Comparison of ENCODE assay signal across 8 cellular contexts in the genomic region with DNA sequence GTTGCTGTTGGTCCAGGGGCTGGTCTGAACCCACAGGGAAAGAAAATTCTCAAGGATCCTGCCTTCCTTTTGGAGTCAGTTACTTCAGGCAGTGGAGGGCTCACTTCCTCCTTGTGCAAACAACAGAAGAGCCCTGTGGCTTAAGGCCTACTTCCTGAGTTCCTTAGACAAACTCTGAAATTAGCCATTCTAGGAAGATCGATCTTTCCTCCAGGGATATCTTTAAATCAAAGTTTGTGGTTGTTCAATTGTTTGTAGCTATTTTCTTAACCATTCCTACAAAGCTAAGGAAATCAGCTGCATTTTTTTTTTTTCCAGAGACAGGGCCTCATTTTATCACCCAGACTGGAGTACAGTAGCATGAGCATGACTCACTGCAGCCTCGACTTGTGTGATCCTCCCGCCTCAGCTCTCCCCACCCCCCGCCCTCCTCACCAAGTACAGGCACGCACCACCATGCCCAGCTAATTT.
DNase-seq lines count a peak whose midpoint lies in the region; ATAC-seq and TF ChIP-seq lines count a peak whose summit lies in the region.

No MANE protein-coding gene starts in this region.

- H2AFZ ChIP-seq in Loucy (ENCODE audit: low read length), result peak overlapping the region; percentile 58

- no peaks in the 10 kb centered on the region for H3K36me3 Mint-ChIP-seq in CD4-positive, CD25-positive, alpha-beta regulatory T cell
- H3K36me3 Mint-ChIP-seq in activated naive CD8-positive, alpha-beta T cell, result no peaks in the 10 kb centered on the region
- H3K36me3 Mint-ChIP-seq in immature natural killer cell, result no peaks in the 10 kb centered on the region
- no peaks in the 10 kb centered on the region for H3K36me3 Mint-ChIP-seq in stimulated activated naive CD8-positive, alpha-beta T cell treated with anti-CD3 and anti-CD28 coated beads, Interleukin-15, Interleukin-2, amounts not matched to agents 100 ng/mL and 50 ng/mL, for 24 hours (ENCODE audit: low read depth)

- no peaks in the 10 kb centered on the region for H3K79me2 ChIP-seq in Loucy (ENCODE audit: insufficient read depth, low read length)

- no peaks in the 10 kb centered on the region for H3K27me3 Mint-ChIP-seq in CD4-positive, CD25-positive, alpha-beta regulatory T cell
- no peaks in the 10 kb centered on the region for H3K27me3 Mint-ChIP-seq in activated naive CD8-positive, alpha-beta T cell
- peaks cover 0 to 2% (median 0%) of the 10 kb centered on the region in 3 donors for H3K27me3 Mint-ChIP-seq in immature natural killer cell (ENCODE audit: low read depth in 3 of 3)
- H3K27me3 Mint-ChIP-seq in stimulated activated naive CD8-positive, alpha-beta T cell treated with anti-CD3 and anti-CD28 coated beads, Interleukin-15, Interleukin-2, amounts not matched to agents 100 ng/mL and 50 ng/mL, for 24 hours, result no peaks in the 10 kb centered on the region

- no peaks in the 10 kb centered on the region for H3K4me1 ChIP-seq in CD4-positive, CD25-positive, alpha-beta regulatory T cell (ENCODE audit: control insufficient read depth, insufficient read depth, low read length, poor library complexity, severe bottlenecking)
- peaks cover 26% of the 10 kb centered on the region for H3K4me1 ChIP-seq in Loucy (ENCODE audit: insufficient read depth, low read length, poor library complexity, severe bottlenecking)

- H3K9me3 Mint-ChIP-seq in CD4-positive, CD25-positive, alpha-beta regulatory T cell, result peaks cover 0 to 2% (median 0%) of the 10 kb centered on the region in 7 donors
- no peaks in the 10 kb centered on the region for H3K9me3 Mint-ChIP-seq in activated naive CD8-positive, alpha-beta T cell (ENCODE audit: low read depth)
- no peaks in the 10 kb centered on the region for H3K9me3 Mint-ChIP-seq in immature natural killer cell
- no peaks in the 10 kb centered on the region for H3K9me3 Mint-ChIP-seq in stimulated activated naive CD8-positive, alpha-beta T cell treated with anti-CD3 and anti-CD28 coated beads, Interleukin-15, Interleukin-2, amounts not matched to agents 100 ng/mL and 50 ng/mL, for 24 hours

- H3F3A ChIP-seq in Loucy (ENCODE audit: low read depth), result no peaks in the 10 kb centered on the region

- peak overlapping the region; percentile 1 for H3K4me2 ChIP-seq in Loucy (ENCODE audit: low read depth, low read length, poor library complexity, severe bottlenecking)

- H3K4me3 ChIP-seq in CD4-positive, CD25-positive, alpha-beta regulatory T cell (ENCODE audit: low read depth, low read length), result no peak overlapping the region
- H3K4me3 ChIP-seq in Loucy (ENCODE audit: low read length, poor library complexity, severe bottlenecking), result no peak overlapping the region

- H3K27me3 ChIP-seq in CD4-positive, CD25-positive, alpha-beta regulatory T cell (ENCODE audit: control insufficient read depth, insufficient read depth, low read length), result peaks cover 8% of the 10 kb centered on the region
- no peaks in the 10 kb centered on the region for H3K27me3 ChIP-seq in Loucy (ENCODE audit: insufficient read depth, low read length, poor library complexity, severe bottlenecking)

- DNase-seq in CD4-positive, CD25-positive, alpha-beta regulatory T cell, result peak in 1 of 3 donors; percentile 33
- DNase-seq in immature natural killer cell (no peak), ecto neural progenitor cell (ENCODE audit: low spot score) (no peak)

- no peaks in the 10 kb centered on the region for H3K9me3 ChIP-seq in CD4-positive, CD25-positive, alpha-beta regulatory T cell (ENCODE audit: control insufficient read depth in 2 of 2, low read length in 2 of 2)
- no peaks in the 10 kb centered on the region for H3K9me3 ChIP-seq in Loucy (ENCODE audit: insufficient read depth, low read depth, low read length)

- no peak overlapping the region for H3K27ac ChIP-seq in CD4-positive, CD25-positive, alpha-beta regulatory T cell (ENCODE audit: insufficient read depth, low read length, poor library complexity, severe bottlenecking)

- no peaks in the 10 kb centered on the region for H4K20me1 ChIP-seq in Loucy (ENCODE audit: insufficient read depth, low read length, poor library complexity, severe bottlenecking)

- no peak for ATAC-seq in CD4-positive, CD25-positive, alpha-beta regulatory T cell (ENCODE audit: low read depth in 2 of 2)
- ATAC-seq in GM18868 (IDR thresholded peaks at IDR 0.05; ENCODE audit: unreplicated experiment) (no peak), HG03469 (IDR thresholded peaks at IDR 0.05; ENCODE audit: unreplicated experiment) (no peak)

- H3K9me2 ChIP-seq in Loucy (replicated peaks; ENCODE audit: low read depth, low read length), result no peaks in the 10 kb centered on the region

- H3K36me3 ChIP-seq in CD4-positive, CD25-positive, alpha-beta regulatory T cell (ENCODE audit: control insufficient read depth, insufficient read depth, low read length), result no peaks in the 10 kb centered on the region
- H3K36me3 ChIP-seq in Loucy (ENCODE audit: insufficient read depth, low read length), result no peaks in the 10 kb centered on the region

- H3K4me3 Mint-ChIP-seq in CD4-positive, CD25-positive, alpha-beta regulatory T cell, result no peak overlapping the region
- no peak overlapping the region for H3K4me3 Mint-ChIP-seq in activated naive CD8-positive, alpha-beta T cell
- peak overlapping the region; percentile 28 to 63 (median 46) for H3K4me3 Mint-ChIP-seq in immature natural killer cell
- H3K4me3 Mint-ChIP-seq in stimulated activated naive CD8-positive, alpha-beta T cell treated with anti-CD3 and anti-CD28 coated beads, Interleukin-15, Interleukin-2, amounts not matched to agents 100 ng/mL and 50 ng/mL, for 24 hours, result no peak overlapping the region

- peak overlapping the region in 2 of 3 donors; percentile 39 to 72 for H3K27ac Mint-ChIP-seq in CD4-positive, CD25-positive, alpha-beta regulatory T cell
- H3K27ac Mint-ChIP-seq in activated naive CD8-positive, alpha-beta T cell, result peak overlapping the region; percentile 88
- H3K27ac Mint-ChIP-seq in immature natural killer cell, result peak overlapping the region; percentile 47 to 90 (median 86)
- peak overlapping the region; percentile 78 for H3K27ac Mint-ChIP-seq in stimulated activated naive CD8-positive, alpha-beta T cell treated with anti-CD3 and anti-CD28 coated beads, Interleukin-15, Interleukin-2, amounts not matched to agents 100 ng/mL and 50 ng/mL, for 24 hours

- peaks cover 0 to 14% (median 2%) of the 10 kb centered on the region in 4 donors for H3K4me1 Mint-ChIP-seq in CD4-positive, CD25-positive, alpha-beta regulatory T cell
- H3K4me1 Mint-ChIP-seq in activated naive CD8-positive, alpha-beta T cell (ENCODE audit: low read depth), result peaks cover 21% of the 10 kb centered on the region
- peaks cover 54 to 63% of the 10 kb centered on the region in 2 donors for H3K4me1 Mint-ChIP-seq in immature natural killer cell
- peaks cover 20% of the 10 kb centered on the region for H3K4me1 Mint-ChIP-seq in stimulated activated naive CD8-positive, alpha-beta T cell treated with anti-CD3 and anti-CD28 coated beads, Interleukin-15, Interleukin-2, amounts not matched to agents 100 ng/mL and 50 ng/mL, for 24 hours (ENCODE audit: low read depth)

- TF ChIP-seq CTCF in Loucy (conservative IDR thresholded peaks at IDR 0.05; ENCODE audit: low read length), result no peak

- peak overlapping the region; percentile 32 for H3K9ac ChIP-seq in Loucy (ENCODE audit: low read depth, low read length, poor library complexity, severe bottlenecking)

Comparison
In these comparisons a context has a peak if more than half of its experiments do, and no peak if none do; other contexts are left out.
1. H3K4me3 Mint-ChIP-seq: peak in immature natural killer cell (5 of 5); none in CD4-positive, CD25-positive, alpha-beta regulatory T cell (0 of 4), activated naive CD8-positive, alpha-beta T cell (single experiment) and stimulated activated naive CD8-positive, alpha-beta T cell treated with anti-CD3 and anti-CD28 coated beads, Interleukin-15, Interleukin-2, amounts not matched to agents 100 ng/mL and 50 ng/mL, for 24 hours (single experiment).
2. Peak in every context shown above with its lines, with median percentiles within 50 percentile points of each other: H3K27ac Mint-ChIP-seq.